ENCODE assay signal across 8 cellular contexts in the genomic region with DNA sequence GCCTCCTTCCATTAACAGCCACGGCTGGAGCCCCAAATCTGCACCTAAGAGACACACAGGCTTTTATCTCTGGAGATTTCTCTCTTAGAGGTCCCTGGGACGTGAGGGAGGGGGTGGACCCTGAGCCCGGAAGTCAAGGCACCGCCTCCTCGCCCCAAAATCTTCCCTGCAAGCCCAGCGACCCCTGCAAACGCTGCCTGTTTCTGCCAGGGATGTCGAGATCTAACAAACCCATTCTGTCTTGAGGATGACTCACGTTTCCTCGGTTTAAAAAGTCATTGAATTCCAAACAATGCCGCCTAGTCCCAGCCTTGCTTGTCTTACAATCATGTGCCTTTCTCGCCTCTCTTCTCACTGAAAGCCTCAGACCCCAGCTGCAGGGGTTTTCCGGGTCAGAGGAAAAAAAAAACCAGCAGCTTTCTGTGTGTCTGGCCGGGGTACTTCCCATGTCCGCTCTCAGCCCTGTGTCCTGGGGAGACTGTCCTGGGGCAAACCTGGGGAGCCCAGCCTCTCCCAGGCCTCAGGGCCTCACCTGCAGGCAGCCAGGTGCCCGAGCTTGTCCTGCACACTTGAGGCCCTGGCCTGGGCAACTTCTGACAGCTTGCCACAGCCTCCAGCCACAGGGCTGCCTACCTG. TPM values are rescaled to one million over a fixed set of nuclear protein-coding genes. Genes with fewer than 3 reads are reported as not detected.
DNase-seq lines count a peak whose midpoint lies in the region; ATAC-seq, FAIRE-seq and TF ChIP-seq lines count a peak whose summit lies in the region.

No MANE protein-coding gene starts in this region.

- H3K4ac ChIP-seq in mesenchymal stem cell (ENCODE audit: low read depth in 1 of 2, low read length in 2 of 2), result peak overlapping the region in 1 of 2 experiments; percentile 77

- no peak for DNase-seq in GM18507 (ENCODE audit: extremely low spot score, insufficient read length, low read depth)
- peak; percentile 61 for DNase-seq in RCC 7860 (ENCODE audit: low spot score)
- peak; percentile 88 for DNase-seq in mesenchymal stem cell
- peak; percentile 53 for DNase-seq in upper lobe of right lung
- DNase-seq in NCI-H2227 treated with DMSO at 0.1 percent for 48 hours (lab: John Stamatoyannopoulos, UW), result no peak
- DNase-seq in NCI-H446 treated with DMSO at 0.1 percent for 48 hours (lab: John Stamatoyannopoulos, UW), result no peak

- ATAC-seq in upper lobe of right lung (no peak), GM19395 (IDR thresholded peaks at IDR 0.05; ENCODE audit: unreplicated experiment) (no peak)

- H2AK5ac ChIP-seq in mesenchymal stem cell (ENCODE audit: low read length, severe bottlenecking), result peak overlapping the region; percentile 72

- peak overlapping the region in 1 of 2 experiments; percentile 37 for H2BK12ac ChIP-seq in mesenchymal stem cell (ENCODE audit: low read length in 2 of 2)

- FAIRE-seq in GM18507 (lab: Jason Lieb, UNC) (peak; percentile 80), RCC 7860 (lab: Jason Lieb, UNC) (peak; percentile 66)

- H2BK120ac ChIP-seq in mesenchymal stem cell (ENCODE audit: low read depth, low read length), result peak overlapping the region; percentile 80

- peak overlapping the region; percentile 83 for H2BK15ac ChIP-seq in mesenchymal stem cell (ENCODE audit: low read depth, poor library complexity, severe bottlenecking)

- H3K9me3 ChIP-seq in ectodermal cell (ENCODE audit: control insufficient read depth, low read length), result no peaks in the 10 kb centered on the region
- H3K9me3 ChIP-seq in mesenchymal stem cell (ENCODE audit: control insufficient read depth, low read length), result no peaks in the 10 kb centered on the region
- no peaks in the 10 kb centered on the region for H3K9me3 ChIP-seq in upper lobe of right lung

- peak overlapping the region; percentile 40 for H3K4me2 ChIP-seq in mesenchymal stem cell (ENCODE audit: low read length, poor library complexity, severe bottlenecking)

- no peak for TF ChIP-seq CTCF in upper lobe of right lung (IDR thresholded peaks at IDR 0.05)

- H4K91ac ChIP-seq in mesenchymal stem cell (ENCODE audit: low read length), result peak overlapping the region; percentile 89

- H4K8ac ChIP-seq in mesenchymal stem cell (ENCODE audit: low read length), result peak overlapping the region; percentile 95

- H3K27ac ChIP-seq in ectodermal cell (ENCODE audit: insufficient read depth, low read depth, low read length, poor library complexity, severe bottlenecking), result peak overlapping the region; percentile 78
- H3K27ac ChIP-seq in mesenchymal stem cell (ENCODE audit: low read length, poor library complexity, severe bottlenecking), result peak overlapping the region; percentile 89
- H3K27ac ChIP-seq in upper lobe of right lung, result peak overlapping the region; percentile 40

- peak overlapping the region in 1 of 2 experiments; percentile 44 for H3K14ac ChIP-seq in mesenchymal stem cell (ENCODE audit: low read length in 2 of 2)

- 11 to 14% methylated on average over 16 of the region's 16 CpGs for WGBS in ectodermal cell, 2 experiments
- 10% methylated on average over 15 of the region's 16 CpGs for WGBS in mesenchymal stem cell

- H3K4me3 ChIP-seq in ectodermal cell (ENCODE audit: insufficient read depth, low read depth, low read length), result peak overlapping the region; percentile 21
- H3K4me3 ChIP-seq in mesenchymal stem cell (ENCODE audit: insufficient read depth in 1 of 2, low read depth in 1 of 2, low read length in 2 of 2), result peak overlapping the region in 1 of 2 experiments; percentile 28
- H3K4me3 ChIP-seq in upper lobe of right lung, result no peak overlapping the region

- H3K18ac ChIP-seq in mesenchymal stem cell (ENCODE audit: low read depth in 1 of 2, low read length in 2 of 2), result peak overlapping the region; percentile 74 to 86

- intact Hi-C loops in upper lobe of right lung (cut with DNase I), result no loop called here

- H3K9ac ChIP-seq in mesenchymal stem cell (ENCODE audit: low read length), result peak overlapping the region; percentile 49

- H3K4me1 ChIP-seq in ectodermal cell (ENCODE audit: control insufficient read depth, insufficient read depth, low read length) (no peaks in the 10 kb centered on the region), mesenchymal stem cell (ENCODE audit: control insufficient read depth, insufficient read depth, low read depth, low read length) (peaks cover 12% of the 10 kb centered on the region), upper lobe of right lung (peaks cover 22% of the 10 kb centered on the region)

- no peak overlapping the region for H3K23ac ChIP-seq in mesenchymal stem cell (ENCODE audit: low read length in 2 of 2)

- H2BK5ac ChIP-seq in mesenchymal stem cell (ENCODE audit: low read depth, low read length, poor library complexity, severe bottlenecking), result peak overlapping the region; percentile 12

- H3K27me3 ChIP-seq in ectodermal cell (ENCODE audit: control insufficient read depth, insufficient read depth, low read length, poor library complexity, severe bottlenecking), result no peaks in the 10 kb centered on the region
- H3K27me3 ChIP-seq in mesenchymal stem cell (ENCODE audit: control insufficient read depth in 1 of 2, insufficient read depth in 1 of 2, low read length in 2 of 2), result peaks cover 0 to 4% of the 10 kb centered on the region in 2 experiments
- no peaks in the 10 kb centered on the region for H3K27me3 ChIP-seq in upper lobe of right lung

- H3K79me1 ChIP-seq in mesenchymal stem cell (replicated peaks; ENCODE audit: low read length, poor library complexity, severe bottlenecking), result no peaks in the 10 kb centered on the region

- H3K36me3 ChIP-seq in ectodermal cell (ENCODE audit: control insufficient read depth, insufficient read depth, low read length), result no peaks in the 10 kb centered on the region
- peaks cover 10 to 27% of the 10 kb centered on the region in 2 experiments for H3K36me3 ChIP-seq in mesenchymal stem cell (ENCODE audit: control insufficient read depth in 1 of 2, insufficient read depth in 2 of 2, low read depth in 1 of 2, low read length in 2 of 2)
- peaks cover 23% of the 10 kb centered on the region for H3K36me3 ChIP-seq in upper lobe of right lung

- H2AFZ ChIP-seq in mesenchymal stem cell (ENCODE audit: low read depth, low read length), result peak overlapping the region; percentile 75

RNA-seq across cellular contexts. Expression of gene ARL2BP, which starts 15.4 kb away (rescaled TPM):
- 35.2 TPM for polyA plus RNA-seq in ectodermal cell (2013, experiment 1 of 4)
- 30.9 TPM for polyA plus RNA-seq in ectodermal cell (2013, experiment 2 of 4)
- 31.1 TPM for polyA plus RNA-seq in ectodermal cell (2013, experiment 3 of 4)
- 39.2 TPM for polyA plus RNA-seq in ectodermal cell (2013, experiment 4 of 4)
- polyA plus RNA-seq in mesenchymal stem cell (2013, experiment 1 of 2), result 81.6 TPM
- 83.7 TPM for polyA plus RNA-seq in mesenchymal stem cell (2013, experiment 2 of 2)
- 60.0 TPM for total RNA-seq in upper lobe of right lung

RNA-seq across cellular contexts. Expression of gene PLLP, which starts 24.1 kb away (rescaled TPM):
- polyA plus RNA-seq in ectodermal cell (2013, experiment 1 of 4), result 0.57 TPM
- polyA plus RNA-seq in ectodermal cell (2013, experiment 2 of 4), result 0.96 TPM
- 1.3 TPM for polyA plus RNA-seq in ectodermal cell (2013, experiment 3 of 4)
- 1.7 TPM for polyA plus RNA-seq in ectodermal cell (2013, experiment 4 of 4)
- 0.11 TPM for polyA plus RNA-seq in mesenchymal stem cell (2013, experiment 1 of 2)
- polyA plus RNA-seq in mesenchymal stem cell (2013, experiment 2 of 2), result 0.03 TPM
- total RNA-seq in upper lobe of right lung, result 104 TPM

Comparison
In these comparisons a context has a peak if more than half of its experiments do, and no peak if none do; other contexts are left out.
1. DNase-seq: peak in RCC 7860 (single experiment), mesenchymal stem cell (single experiment) and upper lobe of right lung (single experiment); none in GM18507 (single experiment), NCI-H2227 treated with DMSO at 0.1 percent for 48 hours (single experiment) and NCI-H446 treated with DMSO at 0.1 percent for 48 hours (single experiment).
2. Peak in every context shown above with its lines, with median percentiles within 50 percentile points of each other: H3K27ac ChIP-seq.